Comparison of ENCODE assay signal across 1 cellular context in genomic region chr16:68300736-68301459, GRCh38.
TF ChIP-seq lines count a peak whose summit lies in the region.

No MANE protein-coding gene starts in this region.

TF ChIP-seq in GM12878, 131 proteins besides CTCF, POLR2A, EP300 and RAD21:
- TF ChIP-seq RUNX3 (IDR thresholded peaks at IDR 0.05; ENCODE audit: low read length) (0 out of 2 replicates have a peak, but pooled peaks have one; percentile 17), RELA (IDR thresholded peaks at IDR 0.05; ENCODE audit: borderline replicate concordance, partially characterized antibody) (no peak)
